Comparison of ENCODE assay signal across 8 cellular contexts in the genomic region with DNA sequence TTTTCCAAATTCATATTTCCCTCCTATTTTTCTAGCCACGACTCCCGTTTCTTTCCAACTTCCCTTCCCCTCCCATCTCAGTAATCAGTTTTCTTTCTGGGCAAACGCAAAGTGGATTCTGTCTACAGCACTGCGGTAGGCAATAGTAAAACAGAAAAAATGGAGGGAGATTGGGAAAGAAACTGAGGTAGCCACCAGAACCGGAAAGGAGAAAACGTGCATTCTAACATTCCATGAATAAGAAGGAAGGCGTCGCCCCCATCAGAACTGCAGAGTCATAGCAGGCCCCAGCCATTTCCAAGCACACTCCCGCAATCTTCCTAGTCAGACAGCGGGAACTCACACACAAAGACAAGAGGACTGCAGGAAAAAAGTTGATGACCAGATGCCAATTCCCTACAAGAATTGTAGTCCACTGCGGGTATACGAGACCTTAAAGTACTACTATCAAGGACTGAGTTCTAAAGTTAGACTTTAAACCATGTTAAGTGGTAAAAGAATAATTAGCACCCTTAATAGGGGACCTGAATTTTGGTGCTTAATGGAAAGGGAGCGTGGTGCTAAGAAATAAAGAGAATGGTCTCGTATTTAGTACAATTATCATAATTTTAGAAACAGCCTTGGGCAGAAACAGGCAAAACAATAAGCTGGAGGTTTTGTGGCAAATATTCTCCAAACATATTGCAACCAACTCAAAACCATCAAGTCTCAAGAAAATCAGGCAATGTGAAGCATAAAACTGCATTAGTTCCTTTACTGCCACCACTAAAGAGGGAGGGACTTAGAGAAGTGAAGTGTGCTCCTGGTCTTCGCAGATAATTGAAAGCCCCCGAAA. TPM values are rescaled to one million over a fixed set of nuclear protein-coding genes. Genes with fewer than 3 reads are reported as not detected.
DNase-seq lines count a peak whose midpoint lies in the region; ATAC-seq, FAIRE-seq and TF ChIP-seq lines count a peak whose summit lies in the region.

No MANE protein-coding gene starts in this region.

- H3K9me3 ChIP-seq in adipocyte (ENCODE audit: control insufficient read depth, low read length) = no peaks in the 10 kb centered on the region
- no peaks in the 10 kb centered on the region for H3K9me3 ChIP-seq in heart left ventricle
- no peaks in the 10 kb centered on the region for H3K9me3 ChIP-seq in pancreas

- TF ChIP-seq POLR2A in heart left ventricle (IDR thresholded peaks at IDR 0.05) = no peak

- peak overlapping the region in 11 of 12 donors; percentile 73 to 97 (median 91) for H3K27ac ChIP-seq in heart left ventricle
- peak overlapping the region in 1 of 4 donors; percentile 58 for H3K27ac ChIP-seq in pancreas

- 16 to 25% (median 18%) methylated on average over 16 of the region's 16 CpGs for WGBS in heart left ventricle, 4 donors
- WGBS in pancreas, 2 donors = 10 to 19% methylated on average over 16 of the region's 16 CpGs

- TF ChIP-seq CTCF in heart left ventricle (IDR thresholded peaks at IDR 0.05) (peak in 5 of 12 donors; percentile 8 to 33 (median 30)), pancreas (IDR thresholded peaks at IDR 0.05) (no peak)

- peaks cover 8% of the 10 kb centered on the region for H3K36me3 ChIP-seq in adipocyte (ENCODE audit: control insufficient read depth, insufficient read depth, low read length, severe bottlenecking)
- H3K36me3 ChIP-seq in heart left ventricle = peaks cover 0 to 16% (median 5%) of the 10 kb centered on the region in 9 donors
- H3K36me3 ChIP-seq in pancreas = no peaks in the 10 kb centered on the region

- H3K27me3 ChIP-seq in adipocyte (replicated peaks; ENCODE audit: control insufficient read depth, insufficient read depth, low read length) (no peaks in the 10 kb centered on the region), heart left ventricle (peaks cover 0 to 16% (median 0%) of the 10 kb centered on the region in 9 donors), pancreas (peaks cover 0 to 6% (median 1%) of the 10 kb centered on the region in 4 donors)

- H3K4me3 Mint-ChIP-seq in activated naive CD4-positive, alpha-beta T cell treated with anti-CD3 and anti-CD28 coated beads, Interleukin-2, amount 50 U/mL, for 24 hours = peak overlapping the region; percentile 88

- intact Hi-C loops in heart left ventricle (cut with DNase I) (loop anchor here (2.0 to 10.0 kb wide), 10 partner anchors 87 to 528 kb away; partner anchors contain the start of gene TSC22D2 (in 1 of the 10)), pancreas (cut with DNase I) (loop anchor here (10.0 kb wide), 1 partner anchor 215 kb away; no protein-coding TSS in a partner anchor)

- H3K4me3 ChIP-seq in adipocyte (ENCODE audit: low read length) (peak overlapping the region; percentile 92), heart left ventricle (peak overlapping the region; percentile 62 to 93 (median 82)), pancreas (peak overlapping the region in 3 of 4 donors; percentile 77 to 93 (median 87))

- ATAC-seq in heart left ventricle = peak in 3 of 4 donors; percentile 43 to 56 (median 47)
- peak; percentile 28 to 65 (median 41) for ATAC-seq in pancreas
- ATAC-seq in HG03196 (IDR thresholded peaks at IDR 0.05; ENCODE audit: unreplicated experiment) = no peak

- peaks cover 2% of the 10 kb centered on the region for H3K36me3 Mint-ChIP-seq in activated naive CD4-positive, alpha-beta T cell treated with anti-CD3 and anti-CD28 coated beads, Interleukin-2, amount 50 U/mL, for 24 hours

- peaks cover 21% of the 10 kb centered on the region for H3K27me3 Mint-ChIP-seq in activated naive CD4-positive, alpha-beta T cell treated with anti-CD3 and anti-CD28 coated beads, Interleukin-2, amount 50 U/mL, for 24 hours

- no peaks in the 10 kb centered on the region for H3K9me3 Mint-ChIP-seq in activated naive CD4-positive, alpha-beta T cell treated with anti-CD3 and anti-CD28 coated beads, Interleukin-2, amount 50 U/mL, for 24 hours

- H3K4me1 ChIP-seq in adipocyte (ENCODE audit: control insufficient read depth, insufficient read depth, low read length) = peaks cover 35% of the 10 kb centered on the region
- H3K4me1 ChIP-seq in heart left ventricle = peaks cover 0 to 51% (median 16%) of the 10 kb centered on the region in 12 donors
- H3K4me1 ChIP-seq in pancreas = peaks cover 4 to 13% (median 4%) of the 10 kb centered on the region in 3 donors

- H3K4me1 Mint-ChIP-seq in activated naive CD4-positive, alpha-beta T cell treated with anti-CD3 and anti-CD28 coated beads, Interleukin-2, amount 50 U/mL, for 24 hours = peaks cover 23% of the 10 kb centered on the region

- H3K27ac Mint-ChIP-seq in activated naive CD4-positive, alpha-beta T cell treated with anti-CD3 and anti-CD28 coated beads, Interleukin-2, amount 50 U/mL, for 24 hours = peak overlapping the region; percentile 49

- no peak for FAIRE-seq in pancreas (lab: Jason Lieb, UNC)

- DNase-seq in activated naive CD4-positive, alpha-beta T cell treated with Interleukin-2 at 50 U/mL for 16 hours = no peak
- DNase-seq in NCI-H2171 treated with DMSO at 0.1 percent for 48 hours (lab: John Stamatoyannopoulos, UW) (peak; percentile 82), adipocyte (ENCODE audit: low read depth) (peak; percentile 93), heart left ventricle (peak in 4 of 5 donors; percentile 28 to 53 (median 40)), pancreas (peak in 4 of 6 donors; percentile 24 to 43 (median 38)), NCI-H128 (lab: John Stamatoyannopoulos, UW; ENCODE audit: unreplicated experiment) (no peak)

- peak overlapping the region; percentile 89 for H3K9ac ChIP-seq in adipocyte (ENCODE audit: low read length)

RNA-seq across cellular contexts. Expression of gene PFN2, which starts 1.4 kb away (rescaled TPM):
- total RNA-seq in heart left ventricle (10 to 100 TPM; 31.9 to 89.3 (median 66.1) TPM), pancreas (10 to 100 TPM; 31.8 to 39.9 (median 33.5) TPM)
- polyA plus RNA-seq in heart left ventricle (10 to 100 TPM; 31.4 to 83.4 TPM), pancreas (100 to 1,000 TPM in 1 of 2 donors, 10 to 100 TPM in 1; 32.2 to 109 TPM)

Comparison
In these comparisons a context has a peak if more than half of its experiments do, and no peak if none do; other contexts are left out.
1. DNase-seq: peak in NCI-H2171 treated with DMSO at 0.1 percent for 48 hours (single experiment), adipocyte (single experiment), heart left ventricle (4 of 5) and pancreas (4 of 6); none in activated naive CD4-positive, alpha-beta T cell treated with Interleukin-2 at 50 U/mL for 16 hours (single experiment) and NCI-H128 (single experiment).
2. Peak in every context shown above with its lines, with median percentiles within 50 percentile points of each other: H3K4me3 ChIP-seq.